ENCODE assay signal across 19 cellular contexts in the genomic region with DNA sequence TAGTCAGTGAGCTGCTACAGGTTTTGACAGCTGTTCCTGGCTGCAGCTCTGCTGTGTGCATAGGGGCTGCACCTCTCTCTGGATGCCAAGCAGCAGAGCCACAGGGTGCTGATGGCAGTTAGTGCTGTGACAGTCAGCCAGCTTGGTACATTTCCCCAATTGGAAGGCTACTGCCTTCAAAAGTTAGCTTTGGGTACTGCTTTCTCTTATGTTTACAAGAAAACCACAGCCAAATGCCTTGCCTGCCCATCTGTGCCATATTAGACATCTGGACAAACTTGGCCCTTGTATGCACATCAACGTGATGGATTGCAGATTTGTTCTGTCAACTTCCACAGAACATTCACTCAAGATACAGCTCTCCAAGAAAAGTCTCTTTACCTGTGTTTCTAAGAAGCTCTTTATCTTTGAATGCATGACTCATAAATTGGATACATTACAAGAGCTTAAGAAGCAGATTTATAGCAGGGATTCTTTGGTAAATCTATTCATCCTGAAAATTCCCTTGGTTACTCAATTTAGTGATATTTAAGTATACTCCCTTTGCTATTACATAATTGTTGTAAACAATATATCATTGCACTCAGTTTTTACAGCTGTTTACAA.
DNase-seq lines count a peak whose midpoint lies in the region; ATAC-seq, FAIRE-seq and TF ChIP-seq lines count a peak whose summit lies in the region.
"Had no signal": no experiment of that assay in that cellular context is flagged by ENCODE, and none has a peak within 500 bp of the region (broad histone marks: within the 10 kb centered on the region; RNA-seq: fewer than 3 reads in every experiment).

No MANE protein-coding gene starts in this region.

- no peak for TF ChIP-seq CTCF in bronchial epithelial cell (IDR thresholded peaks at IDR 0.05; ENCODE audit: insufficient read depth, low read length, severe bottlenecking)

- no peak overlapping the region for H2AFZ ChIP-seq in mesenchymal stem cell (ENCODE audit: low read depth, low read length)

- H3K14ac ChIP-seq in mesenchymal stem cell (ENCODE audit: low read length in 2 of 2), result peak overlapping the region in 1 of 2 experiments; percentile 18

- H3K79me1 ChIP-seq in mesenchymal stem cell (replicated peaks; ENCODE audit: low read length, poor library complexity, severe bottlenecking), result no peaks in the 10 kb centered on the region

- H3K9ac ChIP-seq in mesenchymal stem cell (ENCODE audit: low read length), result no peak overlapping the region

- no peak overlapping the region for H3K23ac ChIP-seq in mesenchymal stem cell (ENCODE audit: low read length in 2 of 2)

- no peaks in the 10 kb centered on the region for H3K36me3 ChIP-seq in bronchial epithelial cell (ENCODE audit: control insufficient read depth, insufficient read depth, low read length)
- H3K36me3 ChIP-seq in mesenchymal stem cell (ENCODE audit: control insufficient read depth in 1 of 2, insufficient read depth in 2 of 2, low read depth in 1 of 2, low read length in 2 of 2), result no peaks in the 10 kb centered on the region
- H3K36me3 ChIP-seq: lower lobe of right lung, neutrophil, thoracic aorta had no signal

- no peak for ATAC-seq in HG02798 (IDR thresholded peaks at IDR 0.05; ENCODE audit: poor library complexity, unreplicated experiment)
- ATAC-seq: CD8-positive, alpha-beta T cell had no signal

- H2BK5ac ChIP-seq in mesenchymal stem cell (ENCODE audit: low read depth, low read length, poor library complexity, severe bottlenecking), result no peak overlapping the region

- H3K27ac ChIP-seq in mesenchymal stem cell (ENCODE audit: low read length, poor library complexity, severe bottlenecking), result peak overlapping the region; percentile 40
- H3K27ac ChIP-seq: HL-60, lower lobe of right lung, neutrophil, thoracic aorta had no signal

- no peak overlapping the region for H2BK15ac ChIP-seq in mesenchymal stem cell (ENCODE audit: low read depth, poor library complexity, severe bottlenecking)

- H2BK120ac ChIP-seq in mesenchymal stem cell (ENCODE audit: low read depth, low read length), result no peak overlapping the region

- H3K4ac ChIP-seq in mesenchymal stem cell (ENCODE audit: low read depth in 1 of 2, low read length in 2 of 2), result no peak overlapping the region

- no peak for FAIRE-seq in bronchial epithelial cell (lab: Jason Lieb, UNC)

- H2BK12ac ChIP-seq in mesenchymal stem cell (ENCODE audit: low read length in 2 of 2), result no peak overlapping the region

- no peak overlapping the region for H4K91ac ChIP-seq in mesenchymal stem cell (ENCODE audit: low read length)

- H2AK5ac ChIP-seq in mesenchymal stem cell (ENCODE audit: low read length, severe bottlenecking), result no peak overlapping the region

- H3K4me1 ChIP-seq in mesenchymal stem cell (ENCODE audit: control insufficient read depth, insufficient read depth, low read depth, low read length), result peaks cover 3% of the 10 kb centered on the region
- H3K4me1 ChIP-seq: lower lobe of right lung had no signal

- no peak overlapping the region for H4K8ac ChIP-seq in mesenchymal stem cell (ENCODE audit: low read length)

- WGBS in mesenchymal stem cell, result 35% methylated on average over 1 of the region's 1 CpG

- H3K4me3 ChIP-seq in bronchial epithelial cell (ENCODE audit: low read depth, low read length) (no peak overlapping the region), mesenchymal stem cell (ENCODE audit: insufficient read depth in 1 of 2, low read depth in 1 of 2, low read length in 2 of 2) (no peak overlapping the region)
- H3K4me3 ChIP-seq: lower lobe of right lung, smooth muscle cell, thoracic aorta had no signal

- H3K18ac ChIP-seq in mesenchymal stem cell (ENCODE audit: low read depth in 1 of 2, low read length in 2 of 2), result peak overlapping the region; percentile 19 to 66

- H3K27me3 ChIP-seq in bronchial epithelial cell (ENCODE audit: control insufficient read depth, insufficient read depth, low read length) (no peaks in the 10 kb centered on the region), mesenchymal stem cell (ENCODE audit: control insufficient read depth in 1 of 2, insufficient read depth in 1 of 2, low read length in 2 of 2) (no peaks in the 10 kb centered on the region)
- H3K27me3 ChIP-seq: neutrophil had no signal

- no peaks in the 10 kb centered on the region for H3K9me3 ChIP-seq in mesenchymal stem cell (ENCODE audit: control insufficient read depth, low read length)
- H3K9me3 ChIP-seq: lower lobe of right lung, neutrophil, thoracic aorta had no signal

- H3K4me2 ChIP-seq in mesenchymal stem cell (ENCODE audit: low read length, poor library complexity, severe bottlenecking), result no peak overlapping the region
- H3K4me2 ChIP-seq: smooth muscle cell had no signal

- peak; percentile 89 for DNase-seq in H4 (ENCODE audit: low spot score)
- DNase-seq in NCI-H1694 (lab: John Stamatoyannopoulos, UW), result peak; percentile 89
- DNase-seq in bronchial epithelial cell (ENCODE audit: low read depth), result peak; percentile 28
- DNase-seq in mesenchymal stem cell, result peak; percentile 35
- DNase-seq in activated gamma-delta T cell (lab: John Stamatoyannopoulos, UW), result no peak
- DNase-seq in iPS-NIHi7 (ENCODE audit: extremely low spot score), result no peak
- no peak for DNase-seq in stimulated activated CD4-positive, alpha-beta T cell treated with anti-CD3 and anti-CD28 coated beads, Interleukin-12 subunit alpha, Interleukin-12 subunit beta, amount 100 ng/mL, for 4 hours
- DNase-seq: activated B cell treated with CpG ODN at 0.5 μM for 24 hours; activated CD8-positive, alpha-beta memory T cell treated with anti-CD3 and anti-CD28 coated beads, Interleukin-2, amount 50 U/mL, for 48 hours; activated naive CD8-positive, alpha-beta T cell treated with anti-CD3 and anti-CD28 coated beads, Interleukin-2, amount 10 ng/mL, durations not matched to agents 7 days and 5 days; CD8-positive, alpha-beta T cell; lower lobe of right lung; NCI-H1092 treated with DMSO at 0.1 percent for 48 hours; NCI-H774 had no signal

Comparison
In these comparisons a context has a peak if more than half of its experiments do, and no peak if none do; other contexts are left out.
1. DNase-seq: peak in H4 (single experiment), NCI-H1694 (single experiment), bronchial epithelial cell (single experiment) and mesenchymal stem cell (single experiment); none in activated gamma-delta T cell (single experiment), iPS-NIHi7 (single experiment) and stimulated activated CD4-positive, alpha-beta T cell treated with anti-CD3 and anti-CD28 coated beads, Interleukin-12 subunit alpha, Interleukin-12 subunit beta, amount 100 ng/mL, for 4 hours (single experiment).